Comparison of ENCODE assay signal across 11 cellular contexts in genomic region chrX:20315140-20315539, GRCh38. TPM values are rescaled to one million over a fixed set of nuclear protein-coding genes. Genes with fewer than 3 reads are reported as not detected.
DNase-seq lines count a peak whose midpoint lies in the region; ATAC-seq and TF ChIP-seq lines count a peak whose summit lies in the region.
"Had no signal": no experiment of that assay in that cellular context is flagged by ENCODE, and none has a peak within 500 bp of the region (broad histone marks: within the 10 kb centered on the region; RNA-seq: fewer than 3 reads in every experiment).

No MANE protein-coding gene starts in this region.

- H3K4me1 ChIP-seq in OCI-LY3 (ENCODE audit: low read length) = peaks cover 51% of the 10 kb centered on the region
- H3K4me1 ChIP-seq in psoas muscle = peaks cover 8% of the 10 kb centered on the region
- no peaks in the 10 kb centered on the region for H3K4me1 ChIP-seq in Peyer's patch

- 34 to 57% (median 41%) methylated on average over 2 of the region's 2 CpGs for WGBS in psoas muscle, 3 donors

- H3K27ac ChIP-seq in OCI-LY3 (ENCODE audit: low read length) (peak overlapping the region; percentile 47), psoas muscle (peak overlapping the region; percentile 59), Peyer's patch (no peak overlapping the region)

- TF ChIP-seq CTCF in OCI-LY3 (IDR thresholded peaks at IDR 0.05; ENCODE audit: low read depth, low read length) (no peak), psoas muscle (IDR thresholded peaks at IDR 0.05) (no peak), Peyer's patch (IDR thresholded peaks at IDR 0.05) (no peak)

- intact Hi-C loops in psoas muscle (cut with DNase I) (loop anchor here in 1 of 2 donors (10.0 kb wide), 1 partner anchor 50 kb away; the partner anchor contains the start of gene RPS6KA3), head of caudate nucleus (cut with DNase I) (no loop called here)

- H3K9me3 ChIP-seq in OCI-LY3 (ENCODE audit: insufficient read depth, low read length) (no peaks in the 10 kb centered on the region), psoas muscle (no peaks in the 10 kb centered on the region), Peyer's patch (no peaks in the 10 kb centered on the region)

- H3K79me2 ChIP-seq in OCI-LY3 (ENCODE audit: low read length) = no peaks in the 10 kb centered on the region

- H3K36me3 ChIP-seq in OCI-LY3 (replicated peaks; ENCODE audit: low read depth, low read length) (no peaks in the 10 kb centered on the region), psoas muscle (ENCODE audit: insufficient read depth in 1 of 2, low read depth in 1 of 2) (no peaks in the 10 kb centered on the region), Peyer's patch (no peaks in the 10 kb centered on the region)

- H3K4me3 ChIP-seq in OCI-LY3 (ENCODE audit: low read length) = no peak overlapping the region
- H3K4me3 ChIP-seq in psoas muscle = no peak overlapping the region
- no peak overlapping the region for H3K4me3 ChIP-seq in Peyer's patch

- H3K27me3 ChIP-seq in OCI-LY3 (ENCODE audit: low read depth, low read length) (no peaks in the 10 kb centered on the region), psoas muscle (ENCODE audit: insufficient read depth in 3 of 3, low read length in 2 of 3) (no peaks in the 10 kb centered on the region), Peyer's patch (no peaks in the 10 kb centered on the region)

- no peak overlapping the region for H3K9ac ChIP-seq in OCI-LY3 (ENCODE audit: low read length)

- TF ChIP-seq POLR2A in Peyer's patch (IDR thresholded peaks at IDR 0.05) = no peak

- no peak for DNase-seq in psoas muscle
- no peak for DNase-seq in central memory CD4-positive, alpha-beta T cell
- no peak for DNase-seq in Peyer's patch
- DNase-seq in activated T-cell treated with anti-CD3 and anti-CD28 coated beads for 4 hours = no peak
- no peak for DNase-seq in head of caudate nucleus
- DNase-seq: kidney; stimulated activated CD4-positive, alpha-beta T cell treated with anti-CD3 and anti-CD28 coated beads, Interleukin-2, amount 100 ng/mL, for 24 hours had no signal

- H4K20me1 ChIP-seq in OCI-LY3 (ENCODE audit: insufficient read depth, low read length) = no peaks in the 10 kb centered on the region

- peak overlapping the region; percentile 44 for H3K4me2 ChIP-seq in OCI-LY3 (ENCODE audit: low read length)

- H2AFZ ChIP-seq in OCI-LY3 (ENCODE audit: low read depth, low read length) = no peak overlapping the region; the same call in 1 of the 2 replicates

- ATAC-seq in GM19043 (IDR thresholded peaks at IDR 0.05; ENCODE audit: low read depth, unreplicated experiment) (peak; percentile 91), HG03025 (IDR thresholded peaks at IDR 0.05; ENCODE audit: low FRiP score, unreplicated experiment) (peak; percentile 81), psoas muscle (peak; percentile 32 to 61 (median 45))
- ATAC-seq: HCT116 had no signal

RNA-seq across cellular contexts. Expression of gene RPS6KA3, which starts 48.4 kb away (rescaled TPM):
- total RNA-seq in psoas muscle = 10 to 100 TPM; 56.4 to 91.9 (median 77.2) TPM
- polyA plus RNA-seq in psoas muscle = 10 to 100 TPM; 35.4 to 82.8 (median 39.1) TPM
- 10 to 100 TPM; 41.1 to 56.7 (median 50.7) TPM for total RNA-seq in Peyer's patch

Comparison
In these comparisons a context has a peak if more than half of its experiments do, and no peak if none do; other contexts are left out.
1. H3K27ac ChIP-seq: peak in OCI-LY3 (single experiment) and psoas muscle (single experiment); none in Peyer's patch (0 of 4).
2. Peak in every context shown above with its lines, with median percentiles within 50 percentile points of each other: ATAC-seq.